Comparison of ENCODE assay signal across 35 cellular contexts in the genomic region with DNA sequence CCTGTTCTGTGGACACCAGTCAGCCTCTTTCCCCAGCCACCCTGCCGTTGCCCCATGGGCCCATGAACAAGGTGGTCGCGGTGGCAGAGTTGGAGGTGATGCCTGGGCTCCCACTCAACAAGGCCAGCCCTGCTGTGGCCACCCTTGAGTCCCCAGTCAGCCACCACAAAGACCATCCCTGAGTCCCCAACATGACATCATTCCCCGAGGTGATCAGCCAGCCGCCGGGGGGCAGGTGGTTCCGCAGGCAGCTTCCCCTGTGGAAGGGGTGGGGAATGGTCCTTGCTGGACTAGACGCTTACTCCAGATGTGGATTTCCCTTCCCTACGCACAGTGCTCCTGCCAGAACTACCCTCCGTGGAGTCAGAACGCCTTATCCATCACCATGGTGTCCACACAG.
"Had no signal": no experiment of that assay in that cellular context is flagged by ENCODE, and none has a peak within 500 bp of the region (broad histone marks: within the 10 kb centered on the region; RNA-seq: fewer than 3 reads in every experiment).

No MANE protein-coding gene starts in this region.

- H3K27me3 Mint-ChIP-seq: activated B cell treated with CpG ODN at 0.5 μM for 24 hours had no signal

- H3K4me1 ChIP-seq: adrenal gland, body of pancreas, breast epithelium, Peyer's patch had no signal

- FAIRE-seq: astrocyte had no signal

- H3K4me3 Mint-ChIP-seq: activated B cell treated with CpG ODN at 0.5 μM for 24 hours; activated CD4-positive, alpha-beta memory T cell treated with anti-CD3 and anti-CD28 coated beads for 36 hours; activated naive CD4-positive, alpha-beta T cell treated with anti-CD3 and anti-CD28 coated beads for 36 hours; activated T-cell treated with anti-CD3 and anti-CD28 coated beads, Interleukin-2, amount 50 U/mL, for 4 hours; activated T-helper 1 cell treated with anti-CD3 and anti-CD28 coated beads, Interleukin-12 subunit alpha, Interleukin-12 subunit beta, Interleukin-2, Interleukin-4 antibody, amounts not matched to agents 30 ng/mL and 10 ng/mL and 1 ng/mL, durations not matched to agents 14 hours and 24 hours and 36 hours had no signal

- H3K4me3 ChIP-seq: adrenal gland, body of pancreas, breast epithelium, MG63, Peyer's patch had no signal

- H3K4me1 Mint-ChIP-seq: activated B cell treated with CpG ODN at 0.5 μM for 24 hours had no signal

- DNase-seq: activated B cell treated with CpG ODN at 0.5 μM for 24 hours; activated CD4-positive, alpha-beta memory T cell treated with anti-CD3 and anti-CD28 coated beads for 36 hours; activated CD4-positive, alpha-beta T cell treated with anti-CD3 and anti-CD28 coated beads for 4 hours; activated CD4-positive, alpha-beta T cell treated with anti-CD3 and anti-CD28 coated beads, Interleukin-2, amount 50 U/mL, for 1 hour; activated CD4-positive, CD25-positive, alpha-beta regulatory T cell treated with anti-CD3 and anti-CD28 coated beads, Interleukin-2, amount 50 U/mL, for 72 hours; activated CD8-positive, alpha-beta memory T cell treated with anti-CD3 and anti-CD28 coated beads, Interleukin-2, amount 50 U/mL, for 4 hours; activated gamma-delta T cell treated with Interleukin-2 at 50 U/mL for 16 hours; activated naive CD4-positive, alpha-beta T cell treated with anti-CD3 and anti-CD28 coated beads for 36 hours; activated T-cell treated with anti-CD3 and anti-CD28 coated beads for 4 hours; activated T-cell treated with anti-CD3 and anti-CD28 coated beads, Interleukin-2, amount 50 U/mL, for 4 hours; body of pancreas; Kasumi-1; KG1; MG63; NCI-H1048; NCI-H1105 treated with DMSO at 0.1 percent for 48 hours; NCI-H1436; NCI-H1694; NCI-H1930; NCI-H345; NCI-H524 treated with DMSO at 0.1 percent for 48 hours; PC-3; Peyer's patch; RPMI8226; SIG-M5; T-helper 1 cell; T-helper 2 cell; T-helper 9 cell had no signal

- ATAC-seq: activated naive CD4-positive, alpha-beta T cell treated with anti-CD3 and anti-CD28 coated beads, Interleukin-2, amount 50 U/mL, for 72 hours; activated T-cell treated with anti-CD3 and anti-CD28 coated beads, Interleukin-2, amount 50 U/mL, for 4 hours; body of pancreas; PC-3; SK-N-SH treated with all-trans-retinoic acid at 6 μM for 48 hours had no signal

- H3K36me3 ChIP-seq: adrenal gland, breast epithelium, MG63, Peyer's patch had no signal

- H3K27me3 ChIP-seq: body of pancreas, breast epithelium, MG63, Peyer's patch had no signal

- H3K9me3 ChIP-seq: adrenal gland, body of pancreas, MG63, Peyer's patch had no signal

- H3K27ac Mint-ChIP-seq: activated B cell treated with CpG ODN at 0.5 μM for 24 hours; activated CD4-positive, alpha-beta memory T cell treated with anti-CD3 and anti-CD28 coated beads for 36 hours; activated naive CD4-positive, alpha-beta T cell treated with anti-CD3 and anti-CD28 coated beads for 36 hours; activated naive CD4-positive, alpha-beta T cell treated with anti-CD3 and anti-CD28 coated beads, Interleukin-2, amount 50 U/mL, for 72 hours; activated T-helper 1 cell treated with anti-CD3 and anti-CD28 coated beads, Interleukin-12 subunit alpha, Interleukin-12 subunit beta, Interleukin-2, Interleukin-4 antibody, amounts not matched to agents 30 ng/mL and 10 ng/mL and 1 ng/mL, durations not matched to agents 14 hours and 24 hours and 36 hours had no signal

- H3K36me3 Mint-ChIP-seq: activated CD4-positive, alpha-beta memory T cell treated with anti-CD3 and anti-CD28 coated beads for 36 hours had no signal

- H3K27ac ChIP-seq: adrenal gland, body of pancreas, breast epithelium, Peyer's patch, VCaP had no signal
